8 cellular contexts compared by ENCODE assay signal in the genomic region with DNA sequence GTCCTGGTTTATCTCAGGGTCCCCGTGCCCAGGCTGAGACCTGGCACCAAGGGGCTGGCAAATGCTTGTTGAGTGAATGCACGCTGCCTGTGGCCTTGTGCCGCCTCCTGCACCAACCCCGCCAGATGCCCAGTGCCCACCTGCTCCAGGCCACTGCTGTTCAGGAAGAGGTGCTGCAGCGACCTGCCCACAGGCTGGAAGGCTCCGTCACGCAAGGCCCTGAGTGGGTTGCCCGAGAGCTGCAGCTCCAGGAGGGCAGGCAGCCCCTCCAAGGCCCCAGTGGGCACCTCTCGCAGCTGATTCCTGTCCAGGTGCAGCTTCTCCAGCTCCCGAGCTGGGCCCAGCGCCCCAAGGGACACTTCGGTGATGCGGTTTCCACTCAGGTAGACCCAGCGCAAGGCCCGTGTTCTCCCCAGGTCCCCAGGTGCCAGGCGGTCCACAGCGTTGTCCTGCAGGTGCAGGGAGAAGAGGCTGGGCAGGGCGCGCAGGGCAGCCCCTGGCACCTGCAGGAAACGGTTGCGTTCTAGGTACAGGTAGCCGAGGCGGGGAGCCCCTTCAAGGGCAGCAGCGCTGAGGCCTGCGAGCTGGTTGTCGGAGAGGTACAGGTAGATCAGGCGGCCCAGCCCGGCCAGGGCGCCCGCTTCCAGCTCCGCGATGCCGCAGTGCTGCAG. TPM values are rescaled to one million over a fixed set of nuclear protein-coding genes. Genes with fewer than 3 reads are reported as not detected.
DNase-seq lines count a peak whose midpoint lies in the region; ATAC-seq and TF ChIP-seq lines count a peak whose summit lies in the region.

No MANE protein-coding gene starts in this region.

- TF ChIP-seq CTCF in KMS-11 (conservative IDR thresholded peaks at IDR 0.05; ENCODE audit: low read depth, low read length) (peak; percentile 36; the same call in 1 of the 2 replicates), dorsolateral prefrontal cortex (IDR thresholded peaks at IDR 0.05 in 54 of 56, conservative IDR thresholded peaks at IDR 0.05 in 2 of 56; ENCODE audit: low read depth in 1 of 56, partially characterized antibody in 56 of 56) (peak in 3 of 56 donors; percentile 24 to 54 (median 28))

- H3K27me3 ChIP-seq in BLaER1 (no peaks in the 10 kb centered on the region), KMS-11 (ENCODE audit: insufficient read depth, low read depth) (no peaks in the 10 kb centered on the region), dorsolateral prefrontal cortex (no peaks in the 10 kb centered on the region)

- peaks cover 0 to 3% of the 10 kb centered on the region in 2 donors for H3K27me3 Mint-ChIP-seq in natural killer cell treated with Interleukin-12 subunit alpha and Interleukin-12 subunit beta and Interleukin-15 and Interleukin-18, amount 100 ng/mL, for 72 hours

- H3K4me1 Mint-ChIP-seq in natural killer cell treated with Interleukin-12 subunit alpha and Interleukin-12 subunit beta and Interleukin-15 and Interleukin-18, amount 100 ng/mL, for 72 hours (ENCODE audit: low read depth in 2 of 2), result peaks cover 5 to 9% of the 10 kb centered on the region in 2 donors

- DNase-seq in dorsolateral prefrontal cortex, result no peak
- no peak for DNase-seq in natural killer cell treated with Interleukin-12 subunit alpha and Interleukin-12 subunit beta and Interleukin-15 and Interleukin-18, amount 100 ng/mL, for 72 hours (ENCODE audit: low spot score)
- DNase-seq in left lobe of liver (ENCODE audit: low spot score), result no peak
- DNase-seq in nucleus accumbens (lab: John Stamatoyannopoulos, UW), result no peak

- intact Hi-C loops in dorsolateral prefrontal cortex (cut with DNase I), result loop anchor here (5.0 kb wide), 2 partner anchors 40 to 145 kb away; a partner anchor contains a TSS

- H3K36me3 ChIP-seq in BLaER1, result no peaks in the 10 kb centered on the region
- H3K36me3 ChIP-seq in KMS-11 (ENCODE audit: insufficient read depth), result no peaks in the 10 kb centered on the region

- no peaks in the 10 kb centered on the region for H3K36me3 Mint-ChIP-seq in natural killer cell treated with Interleukin-12 subunit alpha and Interleukin-12 subunit beta and Interleukin-15 and Interleukin-18, amount 100 ng/mL, for 72 hours

- no peaks in the 10 kb centered on the region for H3K9me3 ChIP-seq in BLaER1

- H3K4me2 ChIP-seq in BLaER1 (peak overlapping the region; percentile 97), KMS-11 (peak overlapping the region; percentile 44)

- H3K9me3 Mint-ChIP-seq in natural killer cell treated with Interleukin-12 subunit alpha and Interleukin-12 subunit beta and Interleukin-15 and Interleukin-18, amount 100 ng/mL, for 72 hours, result no peaks in the 10 kb centered on the region

- no peaks in the 10 kb centered on the region for H4K20me1 ChIP-seq in BLaER1
- H4K20me1 ChIP-seq in KMS-11 (ENCODE audit: insufficient read depth), result no peaks in the 10 kb centered on the region

- H3K4me3 ChIP-seq in BLaER1 (peak overlapping the region; percentile 69), KMS-11 (IDR thresholded peaks at IDR 0.05; ENCODE audit: insufficient read depth, low read depth, low read length) (no peak overlapping the region), dorsolateral prefrontal cortex (peak overlapping the region; percentile 11 to 66 (median 49))

- H3K4me3 Mint-ChIP-seq in natural killer cell treated with Interleukin-12 subunit alpha and Interleukin-12 subunit beta and Interleukin-15 and Interleukin-18, amount 100 ng/mL, for 72 hours, result peak overlapping the region; percentile 42

- peaks cover 33% of the 10 kb centered on the region for H3K4me1 ChIP-seq in BLaER1
- no peaks in the 10 kb centered on the region for H3K4me1 ChIP-seq in KMS-11 (ENCODE audit: low read depth, poor library complexity, severe bottlenecking)

- H3K79me2 ChIP-seq in KMS-11 (ENCODE audit: insufficient read depth, low read depth), result no peaks in the 10 kb centered on the region

- H3K27ac ChIP-seq in BLaER1 (peak overlapping the region; percentile 85), KMS-11 (no peak overlapping the region), dorsolateral prefrontal cortex (peak overlapping the region; percentile 11 to 100 (median 99))

- ATAC-seq in natural killer cell treated with Interleukin-12 subunit alpha and Interleukin-12 subunit beta and Interleukin-15 and Interleukin-18, amount 100 ng/mL, for 72 hours, result no peak
- no peak for ATAC-seq in HG03354 (IDR thresholded peaks at IDR 0.05; ENCODE audit: poor library complexity, severe bottlenecking, unreplicated experiment)
- no peak for ATAC-seq in left lobe of liver
- ATAC-seq in HG03439 (IDR thresholded peaks at IDR 0.05; ENCODE audit: unreplicated experiment), result no peak

- H3K9ac ChIP-seq in BLaER1, result peak overlapping the region; percentile 81
- H3K9ac ChIP-seq in KMS-11, result no peak overlapping the region

- H2AFZ ChIP-seq in KMS-11 (ENCODE audit: low read depth), result peak overlapping the region; percentile 61

- no peak overlapping the region for H3K27ac Mint-ChIP-seq in natural killer cell treated with Interleukin-12 subunit alpha and Interleukin-12 subunit beta and Interleukin-15 and Interleukin-18, amount 100 ng/mL, for 72 hours

RNA-seq across cellular contexts. Expression of a gene that starts 3.6 kb away (rescaled TPM):
- total RNA-seq in dorsolateral prefrontal cortex (100 to 1,000 TPM in 3 of 120 experiments, 10 to 100 TPM in 117; 10.7 to 123 (median 32.2) TPM), left lobe of liver (2.5 TPM)
- total RNA-seq in natural killer cell treated with Interleukin-12 subunit alpha and Interleukin-12 subunit beta and Interleukin-15 and Interleukin-18, amount 100 ng/mL, for 72 hours, result under 1 TPM; 0.40 to 0.45 TPM

RNA-seq across cellular contexts. Expression of a gene that starts 32.1 kb away (rescaled TPM):
- 10 to 100 TPM; 24.3 to 54.4 (median 39.0) TPM for total RNA-seq in dorsolateral prefrontal cortex
- 10 to 100 TPM; 42.6 to 71.1 TPM for total RNA-seq in natural killer cell treated with Interleukin-12 subunit alpha and Interleukin-12 subunit beta and Interleukin-15 and Interleukin-18, amount 100 ng/mL, for 72 hours
- total RNA-seq in left lobe of liver, result 12.7 TPM

RNA-seq across cellular contexts. Expression of a gene that starts 48.8 kb away (rescaled TPM):
- total RNA-seq in dorsolateral prefrontal cortex, result 100 to 1,000 TPM; 115 to 243 (median 177) TPM
- total RNA-seq in natural killer cell treated with Interleukin-12 subunit alpha and Interleukin-12 subunit beta and Interleukin-15 and Interleukin-18, amount 100 ng/mL, for 72 hours, result 100 to 1,000 TPM; 101 to 216 TPM
- total RNA-seq in left lobe of liver, result 34.7 TPM
